Comparison of ENCODE assay signal across 1 cellular context in genomic region chr2:214410128-214410775, GRCh38.
TF ChIP-seq lines count a peak whose summit lies in the region.

No MANE protein-coding gene starts in this region.

TF ChIP-seq in SK-N-SH treated with all-trans-retinoic acid at 6 μM for 48 hours, 23 proteins besides CTCF, POLR2A, EP300 and RAD21 (continued from another document):
- TF ChIP-seq, protein P1, sequence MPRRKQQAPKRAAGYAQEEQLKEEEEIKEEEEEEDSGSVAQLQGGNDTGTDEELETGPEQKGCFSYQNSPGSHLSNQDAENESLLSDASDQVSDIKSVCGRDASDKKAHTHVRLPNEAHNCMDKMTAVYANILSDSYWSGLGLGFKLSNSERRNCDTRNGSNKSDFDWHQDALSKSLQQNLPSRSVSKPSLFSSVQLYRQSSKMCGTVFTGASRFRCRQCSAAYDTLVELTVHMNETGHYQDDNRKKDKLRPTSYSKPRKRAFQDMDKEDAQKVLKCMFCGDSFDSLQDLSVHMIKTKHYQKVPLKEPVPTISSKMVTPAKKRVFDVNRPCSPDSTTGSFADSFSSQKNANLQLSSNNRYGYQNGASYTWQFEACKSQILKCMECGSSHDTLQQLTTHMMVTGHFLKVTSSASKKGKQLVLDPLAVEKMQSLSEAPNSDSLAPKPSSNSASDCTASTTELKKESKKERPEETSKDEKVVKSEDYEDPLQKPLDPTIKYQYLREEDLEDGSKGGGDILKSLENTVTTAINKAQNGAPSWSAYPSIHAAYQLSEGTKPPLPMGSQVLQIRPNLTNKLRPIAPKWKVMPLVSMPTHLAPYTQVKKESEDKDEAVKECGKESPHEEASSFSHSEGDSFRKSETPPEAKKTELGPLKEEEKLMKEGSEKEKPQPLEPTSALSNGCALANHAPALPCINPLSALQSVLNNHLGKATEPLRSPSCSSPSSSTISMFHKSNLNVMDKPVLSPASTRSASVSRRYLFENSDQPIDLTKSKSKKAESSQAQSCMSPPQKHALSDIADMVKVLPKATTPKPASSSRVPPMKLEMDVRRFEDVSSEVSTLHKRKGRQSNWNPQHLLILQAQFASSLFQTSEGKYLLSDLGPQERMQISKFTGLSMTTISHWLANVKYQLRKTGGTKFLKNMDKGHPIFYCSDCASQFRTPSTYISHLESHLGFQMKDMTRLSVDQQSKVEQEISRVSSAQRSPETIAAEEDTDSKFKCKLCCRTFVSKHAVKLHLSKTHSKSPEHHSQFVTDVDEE (CRISPR knock-in tag; IDR thresholded peaks at IDR 0.05), result no peak
- no peak for TF ChIP-seq ARNTL (CRISPR knock-in tag; IDR thresholded peaks at IDR 0.05; ENCODE audit: borderline replicate concordance, low read depth)
TF ChIP-seq in SK-N-SH treated with all-trans-retinoic acid at 6 μM for 48 hours: peak in this region for 0.
